13 cellular contexts compared by ENCODE assay signal in the genomic region with DNA sequence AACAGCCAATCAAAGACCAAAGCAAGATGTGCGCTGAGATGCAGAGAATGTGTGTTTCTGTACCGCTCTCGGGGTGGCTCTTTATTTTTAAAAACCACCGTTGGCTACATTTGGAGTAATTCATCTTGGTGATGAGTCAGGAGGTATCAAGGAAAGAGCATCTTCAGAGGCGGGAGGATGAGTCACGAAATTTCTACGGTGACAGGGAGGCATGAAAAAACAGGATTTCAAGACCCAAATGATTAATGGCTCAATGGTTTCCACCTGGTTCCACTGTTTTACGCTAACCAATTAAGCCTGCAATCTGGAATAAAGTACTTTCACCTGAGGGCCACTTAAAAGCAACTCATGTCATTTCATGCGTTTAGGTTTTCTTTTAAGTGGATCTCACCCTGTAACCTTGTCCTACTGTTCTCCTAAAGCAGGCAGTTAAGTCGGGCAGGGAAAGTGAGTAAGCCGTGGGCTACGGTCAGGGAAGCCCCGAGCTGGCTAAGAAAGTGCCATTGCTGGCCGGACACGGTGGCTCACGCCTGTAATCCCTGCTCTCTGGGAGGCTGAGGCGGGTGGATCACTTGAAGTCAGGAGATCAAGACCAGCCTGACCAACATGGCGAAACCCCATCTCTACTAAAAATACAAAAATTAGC.
A peak's percentile ranks its signal among the peaks of the same experiment; 100 is the strongest.
DNase-seq lines count a peak whose midpoint lies in the region; ATAC-seq, FAIRE-seq and TF ChIP-seq lines count a peak whose summit lies in the region.
"Had no signal": no experiment of that assay in that cellular context is flagged by ENCODE, and none has a peak within 500 bp of the region (broad histone marks: within the 10 kb centered on the region; RNA-seq: fewer than 3 reads in every experiment).

No MANE protein-coding gene starts in this region.

- CTCF ChIA-PET in MCF 10A (lab: Yijun Ruan, JAX) = interaction anchor here (0.6 to 0.9 kb wide), 4 partner anchors 47 to 108 kb away, joined by 3 to 5 read pairs (median 3); no protein-coding TSS in a partner anchor

- DNase-seq in MCF 10A (ENCODE audit: unreplicated experiment) (peak; percentile 93), breast epithelium (ENCODE audit: low spot score in 2 of 2) (no peak), NCI-H2227 treated with DMSO at 0.1 percent for 48 hours (lab: John Stamatoyannopoulos, UW) (peak; percentile 43), epithelial cell of esophagus (ENCODE audit: low read depth) (peak; percentile 97), urothelium cell line (ENCODE audit: low spot score) (peak; percentile 85), NCI-H526 (lab: John Stamatoyannopoulos, UW) (no peak)
- DNase-seq in activated T-cell treated with anti-CD3 and anti-CD28 coated beads, Interleukin-2, amount 50 U/mL, for 4 hours = no peak
- DNase-seq in activated naive CD8-positive, alpha-beta T cell treated with anti-CD3 and anti-CD28 coated beads for 36 hours = no peak
- DNase-seq: activated CD4-positive, alpha-beta T cell treated with anti-CD3 and anti-CD28 coated beads, Interleukin-2, amount 10 ng/mL, durations not matched to agents 7 days and 5 days; activated naive CD8-positive, alpha-beta T cell treated with anti-CD3 and anti-CD28 coated beads, Interleukin-2, amount 50 U/mL, for 24 hours; left ventricle myocardium superior had no signal

- TF ChIP-seq POLR2A in breast epithelium (IDR thresholded peaks at IDR 0.05) = no peak

- no peak overlapping the region for H3K27ac ChIP-seq in breast epithelium

- peak; percentile 90 for FAIRE-seq in urothelium cell line (lab: Jason Lieb, UNC)
- FAIRE-seq: GM12891 had no signal

- H3K36me3 Mint-ChIP-seq in MCF 10A (ENCODE audit: insufficient read depth, unreplicated experiment) = peaks cover 41% of the 10 kb centered on the region
- H3K36me3 Mint-ChIP-seq in activated T-cell treated with anti-CD3 and anti-CD28 coated beads, Interleukin-2, amount 50 U/mL, for 4 hours (ENCODE audit: insufficient read depth) = no peaks in the 10 kb centered on the region
- no peaks in the 10 kb centered on the region for H3K36me3 Mint-ChIP-seq in activated naive CD8-positive, alpha-beta T cell treated with anti-CD3 and anti-CD28 coated beads for 36 hours
- H3K36me3 Mint-ChIP-seq: CD14-positive monocyte had no signal

- H3K9me3 Mint-ChIP-seq in MCF 10A (ENCODE audit: unreplicated experiment) = no peaks in the 10 kb centered on the region
- no peaks in the 10 kb centered on the region for H3K9me3 Mint-ChIP-seq in activated T-cell treated with anti-CD3 and anti-CD28 coated beads, Interleukin-2, amount 50 U/mL, for 4 hours
- H3K9me3 Mint-ChIP-seq in activated naive CD8-positive, alpha-beta T cell treated with anti-CD3 and anti-CD28 coated beads for 36 hours = no peaks in the 10 kb centered on the region
- H3K9me3 Mint-ChIP-seq: activated CD4-positive, alpha-beta T cell treated with anti-CD3 and anti-CD28 coated beads, Interleukin-2, amount 10 ng/mL, durations not matched to agents 7 days and 5 days; activated naive CD8-positive, alpha-beta T cell treated with anti-CD3 and anti-CD28 coated beads, Interleukin-2, amount 50 U/mL, for 24 hours had no signal

- H3K4me3 ChIP-seq in breast epithelium (no peak overlapping the region), epithelial cell of esophagus (ENCODE audit: low read length) (no peak overlapping the region)

- peaks cover 14% of the 10 kb centered on the region for H3K4me1 Mint-ChIP-seq in MCF 10A (ENCODE audit: insufficient read depth, unreplicated experiment)
- H3K4me1 Mint-ChIP-seq in activated T-cell treated with anti-CD3 and anti-CD28 coated beads, Interleukin-2, amount 50 U/mL, for 4 hours (ENCODE audit: low read depth) = no peaks in the 10 kb centered on the region
- peaks cover 4% of the 10 kb centered on the region for H3K4me1 Mint-ChIP-seq in activated naive CD8-positive, alpha-beta T cell treated with anti-CD3 and anti-CD28 coated beads for 36 hours
- H3K4me1 Mint-ChIP-seq: activated CD4-positive, alpha-beta T cell treated with anti-CD3 and anti-CD28 coated beads, Interleukin-2, amount 10 ng/mL, durations not matched to agents 7 days and 5 days; activated naive CD8-positive, alpha-beta T cell treated with anti-CD3 and anti-CD28 coated beads, Interleukin-2, amount 50 U/mL, for 24 hours; CD14-positive monocyte had no signal

- H3K27ac Mint-ChIP-seq in MCF 10A (ENCODE audit: low read depth, unreplicated experiment) = peak overlapping the region; percentile 23
- H3K27ac Mint-ChIP-seq in activated naive CD8-positive, alpha-beta T cell treated with anti-CD3 and anti-CD28 coated beads for 36 hours = no peak overlapping the region
- H3K27ac Mint-ChIP-seq: activated CD4-positive, alpha-beta T cell treated with anti-CD3 and anti-CD28 coated beads, Interleukin-2, amount 10 ng/mL, durations not matched to agents 7 days and 5 days; activated naive CD8-positive, alpha-beta T cell treated with anti-CD3 and anti-CD28 coated beads, Interleukin-2, amount 50 U/mL, for 24 hours; CD14-positive monocyte had no signal

- peak overlapping the region; percentile 14 for H3K4me3 Mint-ChIP-seq in MCF 10A (ENCODE audit: unreplicated experiment)
- H3K4me3 Mint-ChIP-seq in activated T-cell treated with anti-CD3 and anti-CD28 coated beads, Interleukin-2, amount 50 U/mL, for 4 hours = no peak overlapping the region
- no peak overlapping the region for H3K4me3 Mint-ChIP-seq in activated naive CD8-positive, alpha-beta T cell treated with anti-CD3 and anti-CD28 coated beads for 36 hours
- H3K4me3 Mint-ChIP-seq: activated CD4-positive, alpha-beta T cell treated with anti-CD3 and anti-CD28 coated beads, Interleukin-2, amount 10 ng/mL, durations not matched to agents 7 days and 5 days; activated naive CD8-positive, alpha-beta T cell treated with anti-CD3 and anti-CD28 coated beads, Interleukin-2, amount 50 U/mL, for 24 hours; CD14-positive monocyte had no signal

- H3K36me3 ChIP-seq in breast epithelium = no peaks in the 10 kb centered on the region

- H3K9me3 ChIP-seq in breast epithelium = no peaks in the 10 kb centered on the region

- intact Hi-C loops in MCF 10A (cut with micrococcal nuclease) = loop anchor here (2.0 kb wide), 1 partner anchor 66 kb away; no protein-coding TSS in a partner anchor
- intact Hi-C loops in breast epithelium (cut with DNase I; ENCODE audit: low total_unique reads) = no loop called here

- BruUV-seq in MCF 10A (replicated peaks; lab: Mats Ljungman, UMichigan) = no TSS peak

- TF ChIP-seq CTCF in MCF 10A (IDR thresholded peaks at IDR 0.05; ENCODE audit: unreplicated experiment) (no peak), breast epithelium (IDR thresholded peaks at IDR 0.05) (no peak), epithelial cell of esophagus (IDR thresholded peaks at IDR 0.05; ENCODE audit: insufficient read depth, low read depth, low read length, missing control alignments) (no peak)

- no peaks in the 10 kb centered on the region for H3K27me3 ChIP-seq in breast epithelium

- POLR2A ChIA-PET in MCF 10A (lab: Yijun Ruan, JAX) = interaction anchor here (1.1 to 1.8 kb wide), 2 partner anchors 10 to 63 kb away, joined by 3 to 5 read pairs; no protein-coding TSS in a partner anchor

- no peaks in the 10 kb centered on the region for H3K4me1 ChIP-seq in breast epithelium

- ATAC-seq in activated T-cell treated with anti-CD3 and anti-CD28 coated beads, Interleukin-2, amount 50 U/mL, for 4 hours = no peak
- ATAC-seq: activated naive CD8-positive, alpha-beta T cell treated with anti-CD3 and anti-CD28 coated beads, Interleukin-2, amount 50 U/mL, for 24 hours; left ventricle myocardium superior had no signal

- no peaks in the 10 kb centered on the region for H3K27me3 Mint-ChIP-seq in MCF 10A (ENCODE audit: insufficient read depth, unreplicated experiment)
- H3K27me3 Mint-ChIP-seq in activated T-cell treated with anti-CD3 and anti-CD28 coated beads, Interleukin-2, amount 50 U/mL, for 4 hours (ENCODE audit: low read depth) = peaks cover 11% of the 10 kb centered on the region
- H3K27me3 Mint-ChIP-seq in activated naive CD8-positive, alpha-beta T cell treated with anti-CD3 and anti-CD28 coated beads for 36 hours = peaks cover 8% of the 10 kb centered on the region
- H3K27me3 Mint-ChIP-seq: activated CD4-positive, alpha-beta T cell treated with anti-CD3 and anti-CD28 coated beads, Interleukin-2, amount 10 ng/mL, durations not matched to agents 7 days and 5 days had no signal

Comparison
In these comparisons a context has a peak if more than half of its experiments do, and no peak if none do; other contexts are left out.
1. DNase-seq: peak in MCF 10A (single experiment), NCI-H2227 treated with DMSO at 0.1 percent for 48 hours (single experiment), epithelial cell of esophagus (single experiment) and urothelium cell line (single experiment); none in breast epithelium (0 of 2), NCI-H526 (0 of 2), activated T-cell treated with anti-CD3 and anti-CD28 coated beads, Interleukin-2, amount 50 U/mL, for 4 hours (single experiment) and activated naive CD8-positive, alpha-beta T cell treated with anti-CD3 and anti-CD28 coated beads for 36 hours (single experiment).